Comparison of ENCODE assay signal across 10 cellular contexts in genomic region chr2:96336873-96337272, GRCh38. TPM values are rescaled to one million over a fixed set of nuclear protein-coding genes. Genes with fewer than 3 reads are reported as not detected.
A peak's percentile ranks its signal among the peaks of the same experiment; 100 is the strongest.
DNase-seq lines count a peak whose midpoint lies in the region; ATAC-seq, FAIRE-seq and TF ChIP-seq lines count a peak whose summit lies in the region.
"Had no signal": no experiment of that assay in that cellular context is flagged by ENCODE, and none has a peak within 500 bp of the region (broad histone marks: within the 10 kb centered on the region; RNA-seq: fewer than 3 reads in every experiment).

No MANE protein-coding gene starts in this region.

- H3K79me2 ChIP-seq in Karpas-422 (ENCODE audit: low read length) (peaks cover 68% of the 10 kb centered on the region), osteoblast (ENCODE audit: insufficient read depth, low read length) (peaks cover 48% of the 10 kb centered on the region)

- H3K4me3 Mint-ChIP-seq in activated CD4-positive, alpha-beta T cell treated with anti-CD3 and anti-CD28 coated beads for 36 hours: peak overlapping the region; percentile 88
- peak overlapping the region; percentile 97 for H3K4me3 Mint-ChIP-seq in activated CD8-positive, alpha-beta T cell treated with anti-CD3 and anti-CD28 coated beads for 36 hours

- FAIRE-seq in pancreas (lab: Jason Lieb, UNC): no peak

- 93% methylated on average over 3 of the region's 3 CpGs for WGBS in pancreas, 2 donors

- peak overlapping the region; percentile 85 for H3K4me3 ChIP-seq in Karpas-422 (ENCODE audit: low read length)
- no peak overlapping the region for H3K4me3 ChIP-seq in osteoblast (ENCODE audit: insufficient read depth, low read length)
- no peak overlapping the region for H3K4me3 ChIP-seq in pancreas

- H3K4me2 ChIP-seq in Karpas-422 (ENCODE audit: low read depth, low read length, poor library complexity, severe bottlenecking): peak overlapping the region; percentile 94
- H3K4me2 ChIP-seq in osteoblast (ENCODE audit: insufficient read depth, low read length): peak overlapping the region; percentile 76

- TF ChIP-seq CTCF in activated CD8-positive, alpha-beta T cell treated with anti-CD3 and anti-CD28 coated beads for 36 hours (IDR thresholded peaks at IDR 0.05): no peak
- no peak for TF ChIP-seq CTCF in osteoblast (IDR thresholded peaks at IDR 0.05; ENCODE audit: extremely low read depth, low read depth, low read length)
- TF ChIP-seq CTCF in pancreas (IDR thresholded peaks at IDR 0.05): no peak

- no peaks in the 10 kb centered on the region for H3K9me3 ChIP-seq in Karpas-422 (ENCODE audit: low read length)
- no peaks in the 10 kb centered on the region for H3K9me3 ChIP-seq in osteoblast (ENCODE audit: low read depth, low read length)
- H3K9me3 ChIP-seq in pancreas: no peaks in the 10 kb centered on the region

- no peak for DNase-seq in activated CD4-positive, alpha-beta T cell treated with anti-CD3 and anti-CD28 coated beads for 36 hours
- no peak for DNase-seq in activated CD4-positive, alpha-beta T cell treated with anti-CD3 and anti-CD28 coated beads, Interleukin-2, amount 50 U/mL, for 4 hours
- no peak for DNase-seq in Karpas-422
- DNase-seq in activated CD8-positive, alpha-beta T cell treated with anti-CD3 and anti-CD28 coated beads for 36 hours: no peak
- no peak for DNase-seq in osteoblast (ENCODE audit: insufficient read length, low spot score, missing footprints)
- DNase-seq in pancreas: no peak
- DNase-seq in iPS-NIHi7 (ENCODE audit: extremely low spot score): no peak
- no peak for DNase-seq in activated CD4-positive, CD25-positive, alpha-beta regulatory T cell (lab: John Stamatoyannopoulos, UW)
- DNase-seq: aorta, NCI-H1092 treated with DMSO at 0.1 percent for 48 hours had no signal

- H3K4me1 ChIP-seq in Karpas-422 (ENCODE audit: low read length) (peaks cover 20% of the 10 kb centered on the region), osteoblast (ENCODE audit: insufficient read depth, low read length) (peaks cover 32% of the 10 kb centered on the region), pancreas (peaks cover 0 to 5% (median 3%) of the 10 kb centered on the region in 3 donors)

- H2AFZ ChIP-seq in Karpas-422 (ENCODE audit: low read length) (no peak overlapping the region), osteoblast (ENCODE audit: low read length) (peak overlapping the region; percentile 90)

- H3K36me3 ChIP-seq in Karpas-422 (ENCODE audit: insufficient read depth, low read length) (peaks cover 8% of the 10 kb centered on the region; the same call in 1 of the 2 replicates), osteoblast (ENCODE audit: insufficient read depth, low read length) (no peaks in the 10 kb centered on the region), pancreas (no peaks in the 10 kb centered on the region)

- POLR2A ChIA-PET in activated CD4-positive, alpha-beta T cell treated with anti-CD3 and anti-CD28 coated beads for 36 hours (lab: Charles Lee): interaction anchor here (0.8 to 4.5 kb wide), 3 partner anchors 8 to 167 kb away, joined by 4 to 32 read pairs (median 5); partner anchors contain the start of gene ITPRIPL1
- POLR2A ChIA-PET in activated CD8-positive, alpha-beta T cell treated with anti-CD3 and anti-CD28 coated beads for 36 hours (lab: Charles Lee): interaction anchor here (0.7 to 6.4 kb wide), 8 partner anchors 13 to 194 kb away, joined by 3 to 112 read pairs (median 4); partner anchors contain the start of genes ITPRIPL1 and SNRNP200

- no peaks in the 10 kb centered on the region for H3K9me2 ChIP-seq in Karpas-422 (replicated peaks; ENCODE audit: insufficient read depth, low read length)

- ATAC-seq in activated CD4-positive, alpha-beta T cell treated with anti-CD3 and anti-CD28 coated beads for 36 hours: no peak
- ATAC-seq in activated CD8-positive, alpha-beta T cell treated with anti-CD3 and anti-CD28 coated beads for 36 hours: no peak
- ATAC-seq in pancreas: no peak

- H4K20me1 ChIP-seq in Karpas-422 (ENCODE audit: insufficient read depth, low read depth, low read length) (no peaks in the 10 kb centered on the region), osteoblast (ENCODE audit: insufficient read depth, low read length) (peaks cover 5% of the 10 kb centered on the region)

- H3K4me1 Mint-ChIP-seq in activated CD4-positive, alpha-beta T cell treated with anti-CD3 and anti-CD28 coated beads for 36 hours: peaks cover 53% of the 10 kb centered on the region
- H3K4me1 Mint-ChIP-seq in activated CD8-positive, alpha-beta T cell treated with anti-CD3 and anti-CD28 coated beads for 36 hours (ENCODE audit: low read depth): peaks cover 47% of the 10 kb centered on the region

- no peaks in the 10 kb centered on the region for H3K9me3 Mint-ChIP-seq in activated CD4-positive, alpha-beta T cell treated with anti-CD3 and anti-CD28 coated beads for 36 hours (ENCODE audit: low read depth)
- no peaks in the 10 kb centered on the region for H3K9me3 Mint-ChIP-seq in activated CD8-positive, alpha-beta T cell treated with anti-CD3 and anti-CD28 coated beads for 36 hours

- no peaks in the 10 kb centered on the region for H3K27me3 ChIP-seq in Karpas-422 (ENCODE audit: low read length)
- no peaks in the 10 kb centered on the region for H3K27me3 ChIP-seq in osteoblast (ENCODE audit: insufficient read depth, low read length)
- no peaks in the 10 kb centered on the region for H3K27me3 ChIP-seq in pancreas

- H3K36me3 Mint-ChIP-seq in activated CD4-positive, alpha-beta T cell treated with anti-CD3 and anti-CD28 coated beads for 36 hours (ENCODE audit: low read depth): peaks cover 39% of the 10 kb centered on the region
- peaks cover 39% of the 10 kb centered on the region for H3K36me3 Mint-ChIP-seq in activated CD8-positive, alpha-beta T cell treated with anti-CD3 and anti-CD28 coated beads for 36 hours (ENCODE audit: low read depth)

- H3K27me3 Mint-ChIP-seq in activated CD4-positive, alpha-beta T cell treated with anti-CD3 and anti-CD28 coated beads for 36 hours: no peaks in the 10 kb centered on the region
- H3K27me3 Mint-ChIP-seq in activated CD8-positive, alpha-beta T cell treated with anti-CD3 and anti-CD28 coated beads for 36 hours: no peaks in the 10 kb centered on the region

- intact Hi-C loops in activated CD4-positive, alpha-beta T cell treated with anti-CD3 and anti-CD28 coated beads for 36 hours (cut with DNase I, micrococcal nuclease): loop anchor here (1.0 to 5.0 kb wide), 4 partner anchors 32 to 425 kb away; partner anchors contain the start of genes ARID5A (in 1 of the 2), CNNM4 (in 1 of the 2), SNRNP200 (in 1 of the 2) and STARD7 (in 1 of the 2)
- intact Hi-C loops in activated CD8-positive, alpha-beta T cell treated with anti-CD3 and anti-CD28 coated beads for 36 hours (cut with micrococcal nuclease): no loop called here
- intact Hi-C loops in pancreas (cut with DNase I): no loop called here

- peak overlapping the region; percentile 85 for H3K27ac Mint-ChIP-seq in activated CD4-positive, alpha-beta T cell treated with anti-CD3 and anti-CD28 coated beads for 36 hours
- H3K27ac Mint-ChIP-seq in activated CD8-positive, alpha-beta T cell treated with anti-CD3 and anti-CD28 coated beads for 36 hours: no peak overlapping the region

- CTCF ChIA-PET in activated CD4-positive, alpha-beta T cell treated with anti-CD3 and anti-CD28 coated beads for 36 hours (lab: Charles Lee): interaction anchor here (0.7 to 1.9 kb wide), 3 partner anchors 12 to 191 kb away, joined by 3 to 8 read pairs (median 3); no protein-coding TSS in a partner anchor
- CTCF ChIA-PET in activated CD8-positive, alpha-beta T cell treated with anti-CD3 and anti-CD28 coated beads for 36 hours (lab: Charles Lee): interaction anchor here (1.7 to 1.9 kb wide), 2 partner anchors 35 to 71 kb away, joined by 5 to 6 read pairs; no protein-coding TSS in a partner anchor

- peak overlapping the region; percentile 85 for H3K9ac ChIP-seq in Karpas-422 (ENCODE audit: low read length)

- H3K27ac ChIP-seq in Karpas-422 (ENCODE audit: low read length) (peak overlapping the region; percentile 74; the same call in 1 of the 2 replicates), osteoblast (ENCODE audit: low read depth, low read length) (peak overlapping the region; percentile 42), pancreas (no peak overlapping the region)

RNA-seq across cellular contexts. Expression of gene NCAPH, which starts 1.3 kb away (rescaled TPM):
- total RNA-seq in activated CD4-positive, alpha-beta T cell treated with anti-CD3 and anti-CD28 coated beads for 36 hours: 10 to 100 TPM; 77.7 to 83.2 TPM
- 23.1 and 24.2 TPM in 2 replicates for total RNA-seq in Karpas-422 (2014; rRNA removed; shearing (Covaris generic); ENCODE audit: low replicate concordance)
- 10 to 100 TPM; 70.9 TPM for total RNA-seq in activated CD8-positive, alpha-beta T cell treated with anti-CD3 and anti-CD28 coated beads for 36 hours
- 1.1 and 2.4 TPM in 2 replicates for total RNA-seq in osteoblast
- total RNA-seq in pancreas: under 1 TPM; 0.12 to 0.81 (median 0.39) TPM
- polyA plus RNA-seq in pancreas: under 1 TPM; 0.05 to 0.23 TPM

RNA-seq across cellular contexts. Expression of gene ITPRIPL1, which starts 11.8 kb away (rescaled TPM):
- total RNA-seq in activated CD4-positive, alpha-beta T cell treated with anti-CD3 and anti-CD28 coated beads for 36 hours: 10 to 100 TPM; 24.8 to 28.4 TPM
- 12.4 and 21.2 TPM in 2 replicates for total RNA-seq in Karpas-422 (2014; rRNA removed; shearing (Covaris generic); ENCODE audit: low replicate concordance)
- 10 to 100 TPM; 28.2 to 32.6 TPM for total RNA-seq in activated CD8-positive, alpha-beta T cell treated with anti-CD3 and anti-CD28 coated beads for 36 hours
- total RNA-seq in osteoblast (1.4 and 1.8 TPM in 2 replicates), pancreas (1 to 10 TPM in 2 of 6 donors, under 1 TPM in 4; 0.39 to 1.4 (median 0.77) TPM)
- under 1 TPM; 0.38 to 0.49 TPM for polyA plus RNA-seq in pancreas

RNA-seq across cellular contexts. Expression of gene SNRNP200, which starts 31.5 kb away (rescaled TPM):
- 100 to 1,000 TPM; 176 to 198 TPM for total RNA-seq in activated CD4-positive, alpha-beta T cell treated with anti-CD3 and anti-CD28 coated beads for 36 hours
- 68.1 and 83.8 TPM in 2 replicates for total RNA-seq in Karpas-422 (2014; rRNA removed; shearing (Covaris generic); ENCODE audit: low replicate concordance)
- 100 to 1,000 TPM; 175 to 178 TPM for total RNA-seq in activated CD8-positive, alpha-beta T cell treated with anti-CD3 and anti-CD28 coated beads for 36 hours
- 42.7 and 44.2 TPM in 2 replicates for total RNA-seq in osteoblast
- 10 to 100 TPM; 42.1 to 60.1 (median 47.8) TPM for total RNA-seq in pancreas
- polyA plus RNA-seq in pancreas: 10 to 100 TPM; 51.4 to 87.7 TPM

Comparison
In these comparisons a context has a peak if more than half of its experiments do, and no peak if none do; other contexts are left out.
1. H3K27ac ChIP-seq: peak in Karpas-422 (single experiment) and osteoblast (single experiment); none in pancreas (0 of 4).
2. intact Hi-C loops: an anchor here in activated CD4-positive, alpha-beta T cell treated with anti-CD3 and anti-CD28 coated beads for 36 hours (1.0 to 5.0 kb wide); none called in activated CD8-positive, alpha-beta T cell treated with anti-CD3 and anti-CD28 coated beads for 36 hours and pancreas.